ENCODE assay signal across 17 cellular contexts in the genomic region with DNA sequence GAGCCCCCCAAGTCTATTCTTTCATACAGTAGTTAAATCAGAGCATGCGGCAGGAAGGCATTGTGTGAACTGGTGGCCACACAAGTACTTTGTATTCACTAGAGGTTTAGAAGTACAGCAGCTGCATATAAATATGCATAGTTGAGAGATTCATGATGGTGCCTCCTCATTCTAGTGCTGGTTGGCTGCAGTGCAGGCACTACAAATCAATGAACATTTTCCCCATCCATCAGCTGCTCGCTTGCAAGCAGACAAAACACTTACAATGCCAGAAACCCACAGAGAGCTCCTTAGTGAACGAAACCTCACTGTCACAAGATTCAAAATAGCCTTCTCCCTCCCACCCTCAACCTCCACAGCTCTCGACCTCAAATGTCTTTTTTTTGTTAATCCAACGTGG.
DNase-seq lines count a peak whose midpoint lies in the region; ATAC-seq, FAIRE-seq and TF ChIP-seq lines count a peak whose summit lies in the region.
"Had no signal": no experiment of that assay in that cellular context is flagged by ENCODE, and none has a peak within 500 bp of the region (broad histone marks: within the 10 kb centered on the region; RNA-seq: fewer than 3 reads in every experiment).

No MANE protein-coding gene starts in this region.

- no peaks in the 10 kb centered on the region for H3K9me3 ChIP-seq in DND-41 (ENCODE audit: insufficient read depth, low read length, severe bottlenecking)
- no peaks in the 10 kb centered on the region for H3K9me3 ChIP-seq in neuron (ENCODE audit: low read length)
- no peaks in the 10 kb centered on the region for H3K9me3 ChIP-seq in prostate gland

- 48% methylated on average over 5 of the region's 5 CpGs for WGBS in prostate gland

- H3K4me1 ChIP-seq in DND-41 (ENCODE audit: insufficient read depth, low read length) (no peaks in the 10 kb centered on the region), neuron (ENCODE audit: insufficient read depth, low read length) (peaks cover 35% of the 10 kb centered on the region), prostate gland (replicated peaks) (peaks cover 3% of the 10 kb centered on the region)

- TF ChIP-seq POLR2A in prostate gland (IDR thresholded peaks at IDR 0.05) = no peak

- H3K4me3 ChIP-seq in DND-41 (ENCODE audit: low read depth in 1 of 2, low read length in 2 of 2) = no peak overlapping the region
- peak overlapping the region; percentile 41 for H3K4me3 ChIP-seq in neuron (ENCODE audit: low read length)
- H3K4me3 ChIP-seq in prostate gland = no peak overlapping the region

- intact Hi-C loops in prostate gland (cut with DNase I) = no loop called here

- no peaks in the 10 kb centered on the region for H3K36me3 ChIP-seq in DND-41 (ENCODE audit: insufficient read depth, low read length)
- H3K36me3 ChIP-seq in neuron (ENCODE audit: insufficient read depth, low read length) = no peaks in the 10 kb centered on the region
- no peaks in the 10 kb centered on the region for H3K36me3 ChIP-seq in prostate gland

- no peak overlapping the region for H3K9ac ChIP-seq in DND-41 (ENCODE audit: low read depth, low read length)

- H3K4me2 ChIP-seq in DND-41 (ENCODE audit: insufficient read depth, low read length) = no peak overlapping the region

- H2AFZ ChIP-seq in DND-41 (ENCODE audit: low read depth, low read length) (no peak overlapping the region), neuron (ENCODE audit: low read depth, low read length) (peak overlapping the region; percentile 68)

- ATAC-seq in DND-41 (ENCODE audit: insufficient read depth, low read depth) (0 out of 3 replicates have a peak, but pooled peaks have one; percentile 12), GM18858 (IDR thresholded peaks at IDR 0.05; ENCODE audit: unreplicated experiment) (no peak)
- ATAC-seq: Panc1; stimulated activated memory B cell treated with anti-CD40 and anti-IgM and Interleukin-4, amounts not matched to agents 10 μg/mL and 1 μg/mL and 100 μg/mL, for 72 hours had no signal

- no peak overlapping the region for H3K27ac ChIP-seq in DND-41 (ENCODE audit: low read length)
- H3K27ac ChIP-seq in prostate gland = no peak overlapping the region

- FAIRE-seq in frontal cortex (lab: Jason Lieb, UNC) = no peak
- FAIRE-seq: colon, keratinocyte had no signal

- TF ChIP-seq CTCF in DND-41 (IDR thresholded peaks at IDR 0.05; ENCODE audit: borderline replicate concordance, extremely low read depth, low read length, poor library complexity, severe bottlenecking) (no peak), prostate gland (IDR thresholded peaks at IDR 0.05) (no peak)

- no peaks in the 10 kb centered on the region for H3K79me2 ChIP-seq in DND-41 (ENCODE audit: insufficient read depth, low read length)

- H4K20me1 ChIP-seq in DND-41 (ENCODE audit: insufficient read depth, low read length) = no peaks in the 10 kb centered on the region

- no peak for DNase-seq in DND-41
- DNase-seq in NCI-H446 (lab: John Stamatoyannopoulos, UW) = peak; percentile 31 to 43
- peak; percentile 8 to 11 for DNase-seq in frontal cortex (ENCODE audit: low spot score in 2 of 2)
- DNase-seq in prostate gland (ENCODE audit: low spot score) = no peak
- no peak for DNase-seq in effector CD4-positive, alpha-beta T cell
- DNase-seq in NCI-H1105 (lab: John Stamatoyannopoulos, UW) = no peak
- DNase-seq: activated CD4-positive, alpha-beta T cell treated with anti-CD3 and anti-CD28 coated beads, Interleukin-2, amount 50 U/mL, for 48 hours; activated gamma-delta T cell treated with Interleukin-2 at 50 U/mL for 16 hours; NCI-H2081; stimulated activated CD4-positive, alpha-beta T cell treated with anti-CD3 and anti-CD28 coated beads, Interleukin-2, amount 100 ng/mL, for 24 hours; T-helper 2 cell had no signal

- no peaks in the 10 kb centered on the region for H3K27me3 ChIP-seq in DND-41 (ENCODE audit: insufficient read depth, low read length, poor library complexity)
- no peaks in the 10 kb centered on the region for H3K27me3 ChIP-seq in neuron (ENCODE audit: insufficient read depth, low read length)
- H3K27me3 ChIP-seq in prostate gland (replicated peaks; ENCODE audit: insufficient read depth) = no peaks in the 10 kb centered on the region

Comparison
In these comparisons a context has a peak if more than half of its experiments do, and no peak if none do; other contexts are left out.
1. DNase-seq: peak in NCI-H446 (2 of 2) and frontal cortex (2 of 2); none in DND-41 (single experiment), prostate gland (single experiment), effector CD4-positive, alpha-beta T cell (single experiment) and NCI-H1105 (single experiment).